ENCODE assay signal across 29 cellular contexts in genomic region chr14:37655418-37655817, GRCh38. TPM values are rescaled to one million over a fixed set of nuclear protein-coding genes. Genes with fewer than 3 reads are reported as not detected.
A peak's percentile ranks its signal among the peaks of the same experiment; 100 is the strongest.
DNase-seq lines count a peak whose midpoint lies in the region; ATAC-seq and TF ChIP-seq lines count a peak whose summit lies in the region.
"Had no signal": no experiment of that assay in that cellular context is flagged by ENCODE, and none has a peak within 500 bp of the region (broad histone marks: within the 10 kb centered on the region; RNA-seq: fewer than 3 reads in every experiment).

No MANE protein-coding gene starts in this region.

- no peak overlapping the region for H2BK120ac ChIP-seq in mesendoderm (ENCODE audit: low read depth, low read length)

- no peaks in the 10 kb centered on the region for H3K27me3 ChIP-seq in mesendoderm (ENCODE audit: insufficient read depth, low read length, poor library complexity)
- H3K27me3 ChIP-seq: adrenal gland, esophagus squamous epithelium had no signal

- H3K23ac ChIP-seq in mesendoderm (ENCODE audit: low read length), result no peak overlapping the region

- H3K79me1 ChIP-seq in mesendoderm (ENCODE audit: low read length), result no peaks in the 10 kb centered on the region

- H2BK15ac ChIP-seq in mesendoderm (replicated peaks; ENCODE audit: low read depth), result no peak overlapping the region

- H4K5ac ChIP-seq in mesendoderm (ENCODE audit: low read length), result no peak overlapping the region

- H3K79me2 ChIP-seq in mesendoderm (ENCODE audit: control insufficient read depth, insufficient read depth, low read length), result no peaks in the 10 kb centered on the region

- H3K36me3 ChIP-seq in mesendoderm (ENCODE audit: control insufficient read depth, insufficient read depth, low read length), result no peaks in the 10 kb centered on the region
- H3K36me3 ChIP-seq: adrenal gland, esophagus squamous epithelium had no signal

- H3K27ac ChIP-seq in mesendoderm (ENCODE audit: low read depth, low read length), result no peak overlapping the region
- H3K27ac ChIP-seq: adrenal gland, esophagus squamous epithelium, SK-N-MC had no signal

- no peak for TF ChIP-seq CTCF in choroid plexus epithelial cell (conservative IDR thresholded peaks at IDR 0.05; ENCODE audit: low read depth, low read length)

- DNase-seq in ELR (ENCODE audit: low read depth) (peak; percentile 34), NCI-H460 (ENCODE audit: extremely low read depth, low read depth) (peak; percentile 31), choroid plexus epithelial cell (ENCODE audit: low read depth) (peak; percentile 21), mesendoderm (peak; percentile 10), NCI-H1436 treated with DMSO at 0.1 percent for 48 hours (lab: John Stamatoyannopoulos, UW) (no peak), Ammon's horn (ENCODE audit: low spot score) (no peak), GM19240 (ENCODE audit: insufficient read length, low spot score) (no peak)
- DNase-seq: activated CD4-positive, alpha-beta memory T cell treated with anti-CD3 and anti-CD28 coated beads, Interleukin-2, amount 10 ng/mL, durations not matched to agents 7 days and 5 days; activated gamma-delta T cell treated with Interleukin-2 at 50 U/mL for 16 hours; activated T-cell treated with anti-CD3 and anti-CD28 coated beads for 4 hours; adrenal gland; CD8-positive, alpha-beta memory T cell; central memory CD4-positive, alpha-beta T cell; DND-41; effector CD4-positive, alpha-beta T cell; esophagus squamous epithelium; glutamatergic neuron; left ventricle myocardium superior; mucosa of descending colon; NCI-H1092; NCI-H2029; NCI-H226; posterior cingulate gyrus; stimulated activated CD4-positive, alpha-beta T cell treated with anti-CD3 and anti-CD28 coated beads, Interleukin-1b, Interleukin-23, amount 100 ng/mL, for 48 hours; stimulated activated naive CD4-positive, alpha-beta T cell had no signal

- WGBS in mesendoderm (ENCODE audit: extremely low coverage, insufficient coverage, low lambda C conversion rate), result no CpG with 5 or more reads among the region's 1 CpG

- H2BK5ac ChIP-seq in mesendoderm (ENCODE audit: low read length), result no peak overlapping the region

- no peaks in the 10 kb centered on the region for H3K4me1 ChIP-seq in mesendoderm (ENCODE audit: control insufficient read depth, low read depth, low read length)
- H3K4me1 ChIP-seq: adrenal gland had no signal

- H4K8ac ChIP-seq in mesendoderm (ENCODE audit: low read depth, low read length), result no peak overlapping the region

- H2AK5ac ChIP-seq in mesendoderm (ENCODE audit: low read length), result no peak overlapping the region

- no peak overlapping the region for H3K9ac ChIP-seq in mesendoderm (ENCODE audit: low read length)

- H3K56ac ChIP-seq in mesendoderm (ENCODE audit: low read length), result no peak overlapping the region

- H3K4me2 ChIP-seq in mesendoderm (ENCODE audit: low read length), result no peak overlapping the region

- no peak for ATAC-seq in HG03432 (IDR thresholded peaks at IDR 0.05; ENCODE audit: unreplicated experiment)
- ATAC-seq: left ventricle myocardium superior, mucosa of descending colon, WTC11 had no signal

- no peak overlapping the region for H3K18ac ChIP-seq in mesendoderm (ENCODE audit: low read length)

- no peak overlapping the region for H3K4me3 ChIP-seq in choroid plexus epithelial cell (ENCODE audit: low read depth, low read length)
- no peak overlapping the region for H3K4me3 ChIP-seq in mesendoderm (ENCODE audit: low read length)
- H3K4me3 ChIP-seq: adrenal gland, esophagus squamous epithelium, mucosa of descending colon, SK-N-MC had no signal

- H3K4ac ChIP-seq in mesendoderm (ENCODE audit: low read depth, low read length), result no peak overlapping the region

RNA-seq across cellular contexts. Expression of gene TTC6, which starts 60.0 kb away (rescaled TPM):
- total RNA-seq in NCI-H460 (2014; rRNA removed; shearing (Covaris generic)), result 3.1 and 5.1 TPM in 2 replicates
- 2.5 and 14.2 TPM in 2 replicates for polyA plus RNA-seq in NCI-H460 (2014; cell fraction: nucleus; rRNA removed)
- 0.04 TPM for polyA plus RNA-seq in mesendoderm (2013, experiment 1 of 2)
- polyA plus RNA-seq in mesendoderm (2013, experiment 2 of 2), result 0.01 TPM
- total RNA-seq: activated CD4-positive, alpha-beta memory T cell treated with anti-CD3 and anti-CD28 coated beads, Interleukin-2, amount 10 ng/mL, durations not matched to agents 7 days and 5 days; adrenal gland; CD8-positive, alpha-beta memory T cell; left ventricle myocardium superior; WTC11 had no signal
- polyA plus RNA-seq: adrenal gland; CD8-positive, alpha-beta memory T cell; neural cell had no signal

Comparison
In these comparisons a context has a peak if more than half of its experiments do, and no peak if none do; other contexts are left out.
1. DNase-seq: peak in ELR (single experiment), NCI-H460 (single experiment), choroid plexus epithelial cell (single experiment) and mesendoderm (single experiment); none in NCI-H1436 treated with DMSO at 0.1 percent for 48 hours (single experiment), Ammon's horn (single experiment) and GM19240 (single experiment).